Comparison of ENCODE assay signal across 11 cellular contexts in the genomic region with DNA sequence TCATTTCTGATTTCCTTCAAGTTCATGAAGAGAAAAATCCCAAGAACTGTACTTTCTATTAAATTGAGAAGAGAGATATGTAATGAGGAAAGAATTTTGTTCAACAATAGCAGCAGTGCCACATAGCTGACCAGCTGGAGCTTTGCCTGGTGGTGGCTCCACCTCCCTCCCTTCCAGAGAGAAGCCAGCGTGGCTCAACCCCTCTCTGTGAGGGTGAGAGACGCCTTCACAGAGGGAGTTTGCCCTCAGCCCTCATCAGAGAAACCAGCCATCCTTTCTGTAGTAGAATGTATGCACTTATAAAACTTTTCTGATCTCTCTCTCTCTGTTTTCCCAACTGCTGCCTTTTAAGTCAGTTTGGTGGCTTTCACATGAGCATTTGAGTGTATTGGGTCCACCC. TPM values are rescaled to one million over a fixed set of nuclear protein-coding genes. Genes with fewer than 3 reads are reported as not detected.
DNase-seq lines count a peak whose midpoint lies in the region; ATAC-seq, FAIRE-seq and TF ChIP-seq lines count a peak whose summit lies in the region.
"Had no signal": no experiment of that assay in that cellular context is flagged by ENCODE, and none has a peak within 500 bp of the region (broad histone marks: within the 10 kb centered on the region; RNA-seq: fewer than 3 reads in every experiment).

No MANE protein-coding gene starts in this region.

- H3K9ac ChIP-seq in liver (ENCODE audit: low read depth in 1 of 2, low read length in 2 of 2) = no peak overlapping the region
- H3K9ac ChIP-seq in HepG2 (ENCODE audit: insufficient read depth, low read depth, low read length) = no peak overlapping the region
- H3K9ac ChIP-seq in muscle layer of colon (ENCODE audit: low read length) = peak overlapping the region; percentile 63

- TF ChIP-seq EP300 in HepG2 (IDR thresholded peaks at IDR 0.05; ENCODE audit: low read depth in 2 of 2, low read length in 2 of 2) (no peak), HepG2 (CRISPR knock-in tag; IDR thresholded peaks at IDR 0.05; ENCODE audit: borderline replicate concordance) (no peak)

- no peaks in the 10 kb centered on the region for H4K20me1 ChIP-seq in HepG2 (ENCODE audit: insufficient read depth, low read length)

- H3K4me3 Mint-ChIP-seq in T-helper 17 cell = no peak overlapping the region

- peaks cover 12% of the 10 kb centered on the region for H3K27me3 Mint-ChIP-seq in T-helper 17 cell

- POLR2A ChIA-PET in HepG2 (lab: Yijun Ruan, JAX) = no interaction called here

- in situ Hi-C loops in HepG2 (cut with HindIII; ENCODE audit: extremely low pct_ligation_motif_present, low pct_unique_long_range_greater_than_20kb) = no loop called here

- H3K36me3 ChIP-seq in liver (ENCODE audit: control insufficient read depth in 4 of 4, insufficient read depth in 3 of 4, low read depth in 1 of 4, low read length in 3 of 4) (no peaks in the 10 kb centered on the region), HepG2 (replicated peaks in 1 of 2; ENCODE audit: control insufficient read depth in 1 of 2, insufficient read depth in 2 of 2, low read length in 2 of 2) (no peaks in the 10 kb centered on the region), muscle layer of colon (ENCODE audit: insufficient read depth, low read length) (no peaks in the 10 kb centered on the region)

- no peak overlapping the region for H3K4me3 ChIP-seq in liver (ENCODE audit: low read depth in 1 of 3, low read length in 3 of 3)
- H3K4me3 ChIP-seq in HepG2 (replicated peaks in 1 of 3; ENCODE audit: insufficient read depth in 1 of 3, low read depth in 2 of 3, low read length in 3 of 3) = no peak overlapping the region
- peak overlapping the region in 1 of 2 donors; percentile 58 for H3K4me3 ChIP-seq in muscle layer of colon (ENCODE audit: low read depth in 1 of 2, low read length in 2 of 2)

- no peak for DNase-seq in HepG2 (ENCODE audit: low spot score)
- peak; percentile 95 for DNase-seq in fibroblast of gingiva (ENCODE audit: low read depth)
- no peak for DNase-seq in T-helper 17 cell
- no peak for DNase-seq in middle frontal gyrus (ENCODE audit: extremely low spot score, low spot score)

- TF ChIP-seq POLR2A in HepG2 (IDR thresholded peaks at IDR 0.05; ENCODE audit: insufficient read depth in 1 of 2, low read depth in 2 of 2, low read length in 2 of 2) = no peak

- TF ChIP-seq RAD21 in liver (IDR thresholded peaks at IDR 0.05) (peak in 1 of 2 donors; percentile 5), HepG2 (CRISPR knock-in tag; IDR thresholded peaks at IDR 0.05) (no peak)

- H3K79me2 ChIP-seq in HepG2 (ENCODE audit: insufficient read depth, low read length) = no peaks in the 10 kb centered on the region

- H2AFZ ChIP-seq in HepG2 (ENCODE audit: low read length) = no peak overlapping the region

- no peaks in the 10 kb centered on the region for H3K36me3 Mint-ChIP-seq in T-helper 17 cell (ENCODE audit: low read depth)

- no TSS peak for BruUV-seq in HepG2 (replicated peaks; lab: Mats Ljungman, UMichigan)

- TF ChIP-seq CTCF in liver (IDR thresholded peaks at IDR 0.05; ENCODE audit: low read depth, low read length, missing input control) = no peak
- TF ChIP-seq CTCF in HepG2 (CRISPR knock-in tag; IDR thresholded peaks at IDR 0.05) = no peak

- FAIRE-seq in HepG2 (lab: Jason Lieb, UNC) = no peak
- FAIRE-seq: A204.1, colon had no signal

- no peaks in the 10 kb centered on the region for H3K9me3 ChIP-seq in liver (ENCODE audit: control insufficient read depth in 4 of 4, low read length in 3 of 4)
- H3K9me3 ChIP-seq in HepG2 (ENCODE audit: low read length) = no peaks in the 10 kb centered on the region
- no peaks in the 10 kb centered on the region for H3K9me3 ChIP-seq in muscle layer of colon (ENCODE audit: low read length)
- H3K9me3 ChIP-seq in T-helper 17 cell (ENCODE audit: control insufficient read depth, low read length, poor library complexity, severe bottlenecking) = no peaks in the 10 kb centered on the region

- no peak overlapping the region for H3K27ac Mint-ChIP-seq in T-helper 17 cell

- H3K27me3 ChIP-seq in liver (ENCODE audit: control insufficient read depth in 4 of 4, insufficient read depth in 4 of 4, low read length in 3 of 4) (peaks cover 0 to 2% (median 0%) of the 10 kb centered on the region in 4 donors), HepG2 (ENCODE audit: control insufficient read depth in 1 of 2, insufficient read depth in 2 of 2, low read length in 2 of 2) (no peaks in the 10 kb centered on the region; a peak in 1 of 5 replicates), muscle layer of colon (ENCODE audit: control insufficient read depth in 1 of 2, insufficient read depth in 2 of 2, low read length in 2 of 2) (no peaks in the 10 kb centered on the region)

- H3K4me1 Mint-ChIP-seq in T-helper 17 cell = no peaks in the 10 kb centered on the region

- 21% methylated on average over 2 of the region's 2 CpGs for WGBS in liver
- 0% methylated on average over 2 of the region's 2 CpGs for WGBS in HepG2 (ENCODE audit: low lambda C conversion rate)

- H3K4me1 ChIP-seq in liver (ENCODE audit: control insufficient read depth in 4 of 4, insufficient read depth in 4 of 4, low read length in 3 of 4) (no peaks in the 10 kb centered on the region), HepG2 (ENCODE audit: insufficient read depth, low read length) (no peaks in the 10 kb centered on the region), muscle layer of colon (ENCODE audit: insufficient read depth, low read length) (peaks cover 38% of the 10 kb centered on the region)

- intact Hi-C loops in HepG2 (cut with micrococcal nuclease; ENCODE audit: unreplicated experiment) = no loop called here

- peak overlapping the region; percentile 16 to 56 for H3K27ac ChIP-seq in liver (ENCODE audit: low read depth in 1 of 2, low read length in 2 of 2)
- no peak overlapping the region for H3K27ac ChIP-seq in HepG2 (ENCODE audit: extremely low read length, insufficient read depth, low read length)
- peak overlapping the region; percentile 93 for H3K27ac ChIP-seq in muscle layer of colon (ENCODE audit: low read depth, low read length)

- no peak; the same call in 2 of the 3 replicates for ATAC-seq in HepG2
- no peak for ATAC-seq in GM19397 (IDR thresholded peaks at IDR 0.05; ENCODE audit: unreplicated experiment)
- ATAC-seq in HG03342 (IDR thresholded peaks at IDR 0.05; ENCODE audit: unreplicated experiment) = no peak
- no peak for ATAC-seq in T-helper 17 cell
- ATAC-seq: HCT116 had no signal

- CTCF ChIA-PET in HepG2 (lab: Yijun Ruan, JAX; ENCODE audit: low intra/inter-chr PET ratio, low total read pairs) = no interaction called here

- H3K4me2 ChIP-seq in HepG2 (ENCODE audit: low read depth, low read length) = no peak overlapping the region

TF ChIP-seq in liver, 16 proteins besides CTCF, POLR2A, EP300 and RAD21 (continues in another document):
- TF ChIP-seq NR2F2 (IDR thresholded peaks at IDR 0.05) = no peak
- no peak for TF ChIP-seq JUND (IDR thresholded peaks at IDR 0.05)
- TF ChIP-seq TAF1 (conservative IDR thresholded peaks at IDR 0.05) = no peak
- TF ChIP-seq FOXA2 (IDR thresholded peaks at IDR 0.05) = no peak
- no peak for TF ChIP-seq HNF4A (conservative IDR thresholded peaks at IDR 0.05)
- TF ChIP-seq, protein P1, sequence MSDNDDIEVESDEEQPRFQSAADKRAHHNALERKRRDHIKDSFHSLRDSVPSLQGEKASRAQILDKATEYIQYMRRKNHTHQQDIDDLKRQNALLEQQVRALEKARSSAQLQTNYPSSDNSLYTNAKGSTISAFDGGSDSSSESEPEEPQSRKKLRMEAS (IDR thresholded peaks at IDR 0.05) = no peak
- TF ChIP-seq EGR1 (IDR thresholded peaks at IDR 0.05; ENCODE audit: low read depth in 2 of 2) = no peak
- TF ChIP-seq RXRA (IDR thresholded peaks at IDR 0.05) = no peak
- no peak for TF ChIP-seq SP1 (IDR thresholded peaks at IDR 0.05)

TF ChIP-seq in HepG2, 621 proteins besides CTCF, POLR2A, EP300 and RAD21 (continues in another document):
- TF ChIP-seq YY1 (IDR thresholded peaks at IDR 0.05; ENCODE audit: insufficient read depth, insufficient replicate concordance, low read depth, low read length) = no peak
- TF ChIP-seq NFATC3 (CRISPR knock-in tag; IDR thresholded peaks at IDR 0.05) = no peak
- TF ChIP-seq RORA (CRISPR knock-in tag; IDR thresholded peaks at IDR 0.05) = no peak
- no peak for TF ChIP-seq ZNF180 (CRISPR knock-in tag; IDR thresholded peaks at IDR 0.05; ENCODE audit: borderline replicate concordance, low read depth)
- TF ChIP-seq MXI1 (IDR thresholded peaks at IDR 0.05; ENCODE audit: borderline replicate concordance, low read depth, low read length) = no peak
- no peak for TF ChIP-seq PRMT3 (CRISPR knock-in tag; IDR thresholded peaks at IDR 0.05; ENCODE audit: borderline replicate concordance, low read depth)
- no peak for TF ChIP-seq ZBTB3 (CRISPR knock-in tag; IDR thresholded peaks at IDR 0.05; ENCODE audit: borderline replicate concordance, low read depth)
- no peak for TF ChIP-seq JARID2 (CRISPR knock-in tag; IDR thresholded peaks at IDR 0.05; ENCODE audit: insufficient replicate concordance)
- no peak for TF ChIP-seq CEBPB (IDR thresholded peaks at IDR 0.05; ENCODE audit: borderline replicate concordance, low read depth, low read length)

RNA-seq across cellular contexts. Expression of gene COL1A2, which starts 20.5 kb away (rescaled TPM):
- total RNA-seq in liver (10 to 100 TPM; 35.0 to 86.2 TPM), HepG2 (2016; rRNA removed; fragmentation: Illumina TruSeq; extraction: Trizol) (not detected in 2 replicates), T-helper 17 cell (not detected)
- polyA plus RNA-seq in liver (10 to 100 TPM; 11.5 to 49.1 TPM), HepG2 (2011; rRNA removed) (not detected in 2 replicates)
- total RNA-seq in HepG2 (2016; cell fraction: cytosol; rRNA removed; fragmentation: Illumina TruSeq; extraction: Trizol; ENCODE audit: low read depth) = not detected in 2 replicates
- not detected in 2 replicates for total RNA-seq in HepG2 (2016; cell fraction: insoluble cytoplasmic fraction; rRNA removed; fragmentation: Illumina TruSeq; extraction: Trizol)
- total RNA-seq in HepG2 (2016; cell fraction: membrane; rRNA removed; fragmentation: Illumina TruSeq; extraction: Trizol) = not detected in 2 replicates
- total RNA-seq in HepG2 (2016; cell fraction: nucleus; rRNA removed; fragmentation: Illumina TruSeq; extraction: Trizol) = not detected in 2 replicates
- polyA plus RNA-seq in HepG2 (2011; cell fraction: cytosol; rRNA removed) = not detected in 2 replicates
- polyA plus RNA-seq in HepG2 (2011; cell fraction: nucleus; rRNA removed) = not detected in 2 replicates
- polyA plus RNA-seq in HepG2 (2012) = not detected in 2 replicates
- polyA plus RNA-seq in HepG2 (2016; cell fraction: cytosol; fragmentation: Illumina TruSeq; extraction: Trizol; ENCODE audit: low read depth) = not detected in 2 replicates
- not detected in 2 replicates for polyA plus RNA-seq in HepG2 (2016; cell fraction: insoluble cytoplasmic fraction; fragmentation: Illumina TruSeq; extraction: Trizol; ENCODE audit: low read depth)
- polyA plus RNA-seq in HepG2 (2016; cell fraction: membrane; fragmentation: Illumina TruSeq; extraction: Trizol; ENCODE audit: low read depth) = not detected in 2 replicates
- not detected in 2 replicates for polyA plus RNA-seq in HepG2 (2016; cell fraction: nucleus; fragmentation: Illumina TruSeq; extraction: Trizol; ENCODE audit: insufficient read depth, low read depth)
- polyA minus RNA-seq in HepG2 (2011; rRNA and poly(A)+ RNA removed; ENCODE audit: low replicate concordance) = 0.07 TPM in 1 of 2 replicates, not detected in the other
- not detected in 2 replicates for polyA minus RNA-seq in HepG2 (2011; cell fraction: cytosol; rRNA and poly(A)+ RNA removed)
- polyA minus RNA-seq in HepG2 (2011; cell fraction: nucleus; rRNA and poly(A)+ RNA removed) = not detected in 2 replicates

Comparison
In these comparisons a context has a peak if more than half of its experiments do, and no peak if none do; other contexts are left out.
1. RNA of gene COL1A2, which starts 20.5 kb away (total RNA-seq): 35.0 to 86.2 TPM in liver; not detected in HepG2 and not detected in T-helper 17 cell; every median in the first group is over 10 times any median in the second.